ENCODE assay signal across 1 cellular context in the genomic region with DNA sequence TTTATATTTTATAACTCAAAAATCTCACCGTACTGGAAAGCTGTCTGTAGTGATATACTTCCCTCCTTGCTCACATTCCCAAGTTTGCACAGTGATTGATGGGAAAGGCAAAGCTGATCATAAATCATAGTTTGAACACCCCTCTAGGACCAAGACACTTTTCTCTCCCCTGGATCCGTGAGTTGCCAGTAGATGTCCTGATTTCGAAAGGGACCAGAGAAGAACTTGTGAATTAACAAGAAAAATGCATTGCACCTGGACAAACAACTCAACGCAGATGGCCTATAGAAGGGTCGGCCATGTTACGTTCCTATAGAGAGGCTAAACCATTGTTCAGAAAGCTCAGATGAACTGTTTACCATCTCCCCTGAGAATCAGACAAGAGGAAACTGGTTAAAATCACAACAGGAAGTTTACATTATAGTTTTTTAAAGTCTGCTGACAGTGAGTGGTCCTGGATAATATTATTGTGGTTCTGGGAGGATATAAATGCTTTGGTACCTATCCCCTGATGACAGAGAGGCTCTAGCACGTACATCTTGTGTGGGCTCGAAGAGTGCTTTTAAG.
TF ChIP-seq lines count a peak whose summit lies in the region.

No MANE protein-coding gene starts in this region.

TF ChIP-seq in IMR-90, 13 proteins besides CTCF, POLR2A, EP300 and RAD21:
- TF ChIP-seq RFX5 (IDR thresholded peaks at IDR 0.05; ENCODE audit: low read depth, low read length) (no peak), FOS (IDR thresholded peaks at IDR 0.05; ENCODE audit: low read depth, low read length) (no peak), NFE2L2 (IDR thresholded peaks at IDR 0.05; ENCODE audit: low read depth, low read length) (no peak), CHD1 (IDR thresholded peaks at IDR 0.05; ENCODE audit: low read depth, low read length) (no peak), RCOR1 (IDR thresholded peaks at IDR 0.05; ENCODE audit: insufficient replicate concordance, low read length) (no peak), MAZ (IDR thresholded peaks at IDR 0.05; ENCODE audit: borderline replicate concordance, low read depth, low read length) (no peak), MXI1 (IDR thresholded peaks at IDR 0.05; ENCODE audit: borderline replicate concordance, low read depth, low read length) (no peak)
- TF ChIP-seq, protein P1, sequence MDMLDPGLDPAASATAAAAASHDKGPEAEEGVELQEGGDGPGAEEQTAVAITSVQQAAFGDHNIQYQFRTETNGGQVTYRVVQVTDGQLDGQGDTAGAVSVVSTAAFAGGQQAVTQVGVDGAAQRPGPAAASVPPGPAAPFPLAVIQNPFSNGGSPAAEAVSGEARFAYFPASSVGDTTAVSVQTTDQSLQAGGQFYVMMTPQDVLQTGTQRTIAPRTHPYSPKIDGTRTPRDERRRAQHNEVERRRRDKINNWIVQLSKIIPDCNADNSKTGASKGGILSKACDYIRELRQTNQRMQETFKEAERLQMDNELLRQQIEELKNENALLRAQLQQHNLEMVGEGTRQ (IDR thresholded peaks at IDR 0.05; ENCODE audit: low read depth, low read length) = no peak
